12 cellular contexts compared by ENCODE assay signal in the genomic region with DNA sequence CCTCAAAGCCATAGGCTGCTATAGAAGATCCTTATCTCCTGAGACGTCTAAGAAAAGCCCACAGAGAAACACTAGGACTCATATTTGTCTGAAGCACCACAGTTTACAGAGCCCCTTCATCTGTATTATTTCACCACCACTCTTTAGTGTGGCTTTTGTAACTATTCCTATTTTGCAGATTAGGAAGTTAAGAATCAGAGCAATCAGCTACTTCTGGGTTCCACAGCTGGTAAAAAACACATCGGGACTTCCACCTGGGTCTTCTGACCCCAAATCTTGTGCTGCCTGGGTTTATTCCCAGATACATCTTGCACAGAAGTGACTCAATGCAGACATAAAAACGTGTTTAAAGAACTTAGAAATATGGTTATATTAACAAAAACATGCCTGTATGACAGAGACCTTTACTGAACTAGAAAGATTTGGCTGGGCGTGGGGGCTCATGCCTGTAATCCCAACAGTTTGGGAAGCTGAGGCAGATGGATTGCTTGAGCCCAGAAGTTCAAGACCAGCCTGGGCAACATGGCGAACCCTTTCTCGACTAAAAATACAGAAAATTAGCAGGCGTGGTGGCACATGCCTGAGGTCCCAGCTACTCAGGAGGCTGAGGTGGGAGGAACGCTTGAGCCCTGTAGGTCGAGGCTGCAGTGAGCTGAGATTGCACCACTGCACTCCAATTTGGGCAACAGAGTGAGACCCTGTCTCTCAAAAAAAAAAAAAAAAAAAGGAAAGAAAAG. TPM values are rescaled to one million over a fixed set of nuclear protein-coding genes. Genes with fewer than 3 reads are reported as not detected.
DNase-seq lines count a peak whose midpoint lies in the region; ATAC-seq, FAIRE-seq and TF ChIP-seq lines count a peak whose summit lies in the region.
"Had no signal": no experiment of that assay in that cellular context is flagged by ENCODE, and none has a peak within 500 bp of the region (broad histone marks: within the 10 kb centered on the region; RNA-seq: fewer than 3 reads in every experiment).

No MANE protein-coding gene starts in this region.

- H3K4me1 ChIP-seq in DOHH2 (ENCODE audit: control insufficient read depth, low read length) (peaks cover 50% of the 10 kb centered on the region), hepatocyte (ENCODE audit: insufficient read depth) (peaks cover 7% of the 10 kb centered on the region), MM.1S (ENCODE audit: low read length) (peaks cover 14% of the 10 kb centered on the region)

- no peak overlapping the region for H3K9ac ChIP-seq in MM.1S (ENCODE audit: low read length)

- peak overlapping the region; percentile 94; the same call in 1 of the 2 replicates for H3K4me2 ChIP-seq in DOHH2 (ENCODE audit: low read length)
- no peak overlapping the region for H3K4me2 ChIP-seq in hepatocyte
- H3K4me2 ChIP-seq in MM.1S (ENCODE audit: low read depth, low read length) = no peak overlapping the region

- H3K36me3 Mint-ChIP-seq in activated naive CD8-positive, alpha-beta T cell treated with anti-CD3 and anti-CD28 coated beads, Interleukin-2, amount 10 ng/mL, durations not matched to agents 7 days and 5 days = no peaks in the 10 kb centered on the region

- no peak overlapping the region for H2AFZ ChIP-seq in hepatocyte
- no peak overlapping the region for H2AFZ ChIP-seq in MM.1S (ENCODE audit: low read length)

- peaks cover 9% of the 10 kb centered on the region for H3K36me3 ChIP-seq in DOHH2 (ENCODE audit: control insufficient read depth, low read length)
- no peaks in the 10 kb centered on the region for H3K36me3 ChIP-seq in hepatocyte (replicated peaks; ENCODE audit: insufficient read depth, low read depth)
- H3K36me3 ChIP-seq in MM.1S (replicated peaks; ENCODE audit: insufficient read depth, low read length) = no peaks in the 10 kb centered on the region
- H3K36me3 ChIP-seq: lower lobe of right lung had no signal

- no peaks in the 10 kb centered on the region for H3K9me3 Mint-ChIP-seq in activated naive CD8-positive, alpha-beta T cell treated with anti-CD3 and anti-CD28 coated beads, Interleukin-2, amount 10 ng/mL, durations not matched to agents 7 days and 5 days
- H3K9me3 Mint-ChIP-seq: nephron progenitor cell had no signal

- H3K27ac ChIP-seq in DOHH2 (ENCODE audit: low read depth, low read length) = no peak overlapping the region
- no peak overlapping the region for H3K27ac ChIP-seq in hepatocyte
- no peak overlapping the region for H3K27ac ChIP-seq in MM.1S (ENCODE audit: low read length)

- H3K27me3 Mint-ChIP-seq in activated naive CD8-positive, alpha-beta T cell treated with anti-CD3 and anti-CD28 coated beads, Interleukin-2, amount 10 ng/mL, durations not matched to agents 7 days and 5 days = no peaks in the 10 kb centered on the region
- H3K27me3 Mint-ChIP-seq: activated CD4-positive, alpha-beta T cell treated with anti-CD3 and anti-CD28 coated beads for 36 hours had no signal

- peak overlapping the region; percentile 94 for H3K27ac Mint-ChIP-seq in activated naive CD8-positive, alpha-beta T cell treated with anti-CD3 and anti-CD28 coated beads, Interleukin-2, amount 10 ng/mL, durations not matched to agents 7 days and 5 days
- H3K27ac Mint-ChIP-seq: nephron progenitor cell had no signal

- intact Hi-C loops in sciatic nerve (cut with DNase I) = loop anchor here (5.0 kb wide), 1 partner anchor 66 kb away; no protein-coding TSS in a partner anchor

- H3K4me1 Mint-ChIP-seq in activated naive CD8-positive, alpha-beta T cell treated with anti-CD3 and anti-CD28 coated beads, Interleukin-2, amount 10 ng/mL, durations not matched to agents 7 days and 5 days = peaks cover 25% of the 10 kb centered on the region

- H3F3A ChIP-seq in DOHH2 (ENCODE audit: control insufficient read depth, insufficient read depth) (peaks cover 31% of the 10 kb centered on the region), MM.1S (ENCODE audit: insufficient read depth, low read length) (peaks cover 6% of the 10 kb centered on the region; the same call in 1 of the 2 replicates)

- H3K4me3 ChIP-seq in DOHH2 (ENCODE audit: low read length) = no peak overlapping the region
- no peak overlapping the region for H3K4me3 ChIP-seq in hepatocyte
- H3K4me3 ChIP-seq in MM.1S (ENCODE audit: low read length) = no peak overlapping the region

- H3K27me3 ChIP-seq in DOHH2 (ENCODE audit: control insufficient read depth, low read length) (no peaks in the 10 kb centered on the region), hepatocyte (no peaks in the 10 kb centered on the region), MM.1S (replicated peaks; ENCODE audit: insufficient read depth, low read length) (peaks cover 15% of the 10 kb centered on the region)

- POLR2A ChIA-PET in activated naive CD8-positive, alpha-beta T cell treated with anti-CD3 and anti-CD28 coated beads, Interleukin-2, amount 10 ng/mL, durations not matched to agents 7 days and 5 days (lab: Charles Lee) = interaction anchor here (0.6 to 5.2 kb wide), 8 partner anchors 40 to 1075 kb away, joined by 3 to 184 read pairs (median 6); partner anchors contain the start of genes ELK4 and MDM4

- WGBS in hepatocyte (ENCODE audit: low lambda C conversion rate, missing lambda C conversion rate) = 75% methylated on average over 9 of the region's 9 CpGs

- H4K20me1 ChIP-seq in DOHH2 (ENCODE audit: control insufficient read depth, insufficient read depth, low read depth, low read length) = no peaks in the 10 kb centered on the region
- H4K20me1 ChIP-seq in hepatocyte (ENCODE audit: insufficient read depth, poor library complexity, severe bottlenecking) = no peaks in the 10 kb centered on the region
- H4K20me1 ChIP-seq in MM.1S (ENCODE audit: insufficient read depth, low read length) = no peaks in the 10 kb centered on the region

- no peak for FAIRE-seq in GM19239 (lab: Jason Lieb, UNC)
- FAIRE-seq: G401.6 had no signal

- TF ChIP-seq CTCF in DOHH2 (IDR thresholded peaks at IDR 0.05; ENCODE audit: low read depth, low read length, poor library complexity, severe bottlenecking) = no peak
- no peak for TF ChIP-seq CTCF in hepatocyte (IDR thresholded peaks at IDR 0.05; ENCODE audit: poor library complexity)
- no peak for TF ChIP-seq CTCF in MM.1S (IDR thresholded peaks at IDR 0.05; ENCODE audit: low read length)

- H3K9me3 ChIP-seq in DOHH2 (ENCODE audit: control insufficient read depth, insufficient read depth, low read length) = no peaks in the 10 kb centered on the region
- H3K9me3 ChIP-seq in hepatocyte (ENCODE audit: low read depth) = no peaks in the 10 kb centered on the region
- no peaks in the 10 kb centered on the region for H3K9me3 ChIP-seq in MM.1S (replicated peaks; ENCODE audit: insufficient read depth, low read length)
- H3K9me3 ChIP-seq: lower lobe of right lung had no signal

- H3K9me2 ChIP-seq in DOHH2 (replicated peaks; ENCODE audit: control insufficient read depth, low read length) = no peaks in the 10 kb centered on the region
- H3K9me2 ChIP-seq in hepatocyte (replicated peaks; ENCODE audit: insufficient read depth) = no peaks in the 10 kb centered on the region
- H3K9me2 ChIP-seq in MM.1S (replicated peaks; ENCODE audit: insufficient read depth, low read length) = no peaks in the 10 kb centered on the region

- H3K79me2 ChIP-seq in DOHH2 (ENCODE audit: control insufficient read depth, low read length) (peaks cover 7% of the 10 kb centered on the region), hepatocyte (no peaks in the 10 kb centered on the region), MM.1S (ENCODE audit: low read length) (no peaks in the 10 kb centered on the region)

- no peak for ATAC-seq in activated naive CD8-positive, alpha-beta T cell treated with anti-CD3 and anti-CD28 coated beads, Interleukin-2, amount 10 ng/mL, durations not matched to agents 7 days and 5 days (ENCODE audit: low read depth)
- no peak for ATAC-seq in sciatic nerve

- DNase-seq in activated CD8-positive, alpha-beta memory T cell treated with anti-CD3 and anti-CD28 coated beads for 24 hours = peak; percentile 47
- no peak for DNase-seq in activated CD8-positive, alpha-beta memory T cell treated with anti-CD3 and anti-CD28 coated beads, Interleukin-2, amount 50 U/mL, for 4 hours
- no peak for DNase-seq in activated naive CD8-positive, alpha-beta T cell treated with anti-CD3 and anti-CD28 coated beads, Interleukin-2, amount 10 ng/mL, durations not matched to agents 7 days and 5 days
- DNase-seq in sciatic nerve (ENCODE audit: low spot score) (peak; percentile 21), hepatocyte (ENCODE audit: low spot score) (no peak), GM19239 (ENCODE audit: insufficient read length, low spot score) (no peak), MM.1S (no peak)

- peak overlapping the region; percentile 14 for H3K4me3 Mint-ChIP-seq in activated naive CD8-positive, alpha-beta T cell treated with anti-CD3 and anti-CD28 coated beads, Interleukin-2, amount 10 ng/mL, durations not matched to agents 7 days and 5 days

RNA-seq across cellular contexts. Expression of gene ELK4, which starts 40.9 kb away (rescaled TPM):
- 100 to 1,000 TPM; 124 to 141 TPM for total RNA-seq in activated naive CD8-positive, alpha-beta T cell treated with anti-CD3 and anti-CD28 coated beads, Interleukin-2, amount 10 ng/mL, durations not matched to agents 7 days and 5 days
- total RNA-seq in sciatic nerve (72.1 TPM), hepatocyte (16.0 and 19.1 TPM in 2 replicates)
- polyA plus RNA-seq in hepatocyte = 4.7 and 6.1 TPM in 2 replicates

Comparison
In these comparisons a context has a peak if more than half of its experiments do, and no peak if none do; other contexts are left out.
1. DNase-seq: peak in activated CD8-positive, alpha-beta memory T cell treated with anti-CD3 and anti-CD28 coated beads for 24 hours (single experiment) and sciatic nerve (single experiment); none in activated CD8-positive, alpha-beta memory T cell treated with anti-CD3 and anti-CD28 coated beads, Interleukin-2, amount 50 U/mL, for 4 hours (single experiment), activated naive CD8-positive, alpha-beta T cell treated with anti-CD3 and anti-CD28 coated beads, Interleukin-2, amount 10 ng/mL, durations not matched to agents 7 days and 5 days (single experiment), hepatocyte (single experiment), GM19239 (single experiment) and MM.1S (single experiment).